ENCODE assay signal across 9 cellular contexts in genomic region chr13:112859817-112860190, GRCh38.
DNase-seq lines count a peak whose midpoint lies in the region; ATAC-seq and TF ChIP-seq lines count a peak whose summit lies in the region.
"Had no signal": no experiment of that assay in that cellular context is flagged by ENCODE, and none has a peak within 500 bp of the region (broad histone marks: within the 10 kb centered on the region; RNA-seq: fewer than 3 reads in every experiment).

No MANE protein-coding gene starts in this region.

- DNase-seq in GM13976 (ENCODE audit: low spot score) (peak; percentile 59), amniotic epithelial cell (ENCODE audit: low read depth) (peak; percentile 57), myocyte (ENCODE audit: low read depth) (peak; percentile 27), NCI-H1694 (lab: John Stamatoyannopoulos, UW) (no peak), NCI-H1105 treated with DMSO at 0.1 percent for 48 hours (lab: John Stamatoyannopoulos, UW) (no peak), D341Med (ENCODE audit: low spot score) (no peak)
- DNase-seq in naive thymus-derived CD8-positive, alpha-beta T cell, result no peak

- no peaks in the 10 kb centered on the region for H3K4me1 Mint-ChIP-seq in naive thymus-derived CD8-positive, alpha-beta T cell

- TF ChIP-seq CTCF in GM13976 (IDR thresholded peaks at IDR 0.05; ENCODE audit: borderline replicate concordance, control extremely low read depth, extremely low read depth, insufficient read depth, missing control alignments), result no peak

- H3K36me3 Mint-ChIP-seq in naive thymus-derived CD8-positive, alpha-beta T cell, result peaks cover 0 to 59% (median 35%) of the 10 kb centered on the region in 3 donors

- POLR2A ChIA-PET in naive thymus-derived CD8-positive, alpha-beta T cell (lab: Charles Lee), result no interaction called here

- no peak overlapping the region for H3K4me3 Mint-ChIP-seq in naive thymus-derived CD8-positive, alpha-beta T cell
- H3K4me3 Mint-ChIP-seq: stimulated activated naive CD8-positive, alpha-beta T cell treated with anti-CD3 and anti-CD28 coated beads, Interleukin-15, Interleukin-2, amounts not matched to agents 100 ng/mL and 50 ng/mL, for 24 hours had no signal

- no peak overlapping the region for H3K27ac Mint-ChIP-seq in naive thymus-derived CD8-positive, alpha-beta T cell
- H3K27ac Mint-ChIP-seq: stimulated activated naive CD8-positive, alpha-beta T cell treated with anti-CD3 and anti-CD28 coated beads, Interleukin-15, Interleukin-2, amounts not matched to agents 100 ng/mL and 50 ng/mL, for 24 hours had no signal

- ATAC-seq in HG02623 (IDR thresholded peaks at IDR 0.05; ENCODE audit: unreplicated experiment), result peak; percentile 75
- no peak for ATAC-seq in naive thymus-derived CD8-positive, alpha-beta T cell

- in situ Hi-C loops in GM13976 (cut with MboI; ENCODE audit: low sequenced_read_pairs, unreplicated experiment), result no loop called here

- H3K27me3 Mint-ChIP-seq in naive thymus-derived CD8-positive, alpha-beta T cell, result no peaks in the 10 kb centered on the region
- H3K27me3 Mint-ChIP-seq: stimulated activated naive CD8-positive, alpha-beta T cell treated with anti-CD3 and anti-CD28 coated beads, Interleukin-15, Interleukin-2, amounts not matched to agents 100 ng/mL and 50 ng/mL, for 24 hours had no signal

- no peaks in the 10 kb centered on the region for H3K9me3 Mint-ChIP-seq in naive thymus-derived CD8-positive, alpha-beta T cell
- H3K9me3 Mint-ChIP-seq: stimulated activated naive CD8-positive, alpha-beta T cell treated with anti-CD3 and anti-CD28 coated beads, Interleukin-15, Interleukin-2, amounts not matched to agents 100 ng/mL and 50 ng/mL, for 24 hours had no signal

Comparison
In these comparisons a context has a peak if more than half of its experiments do, and no peak if none do; other contexts are left out.
1. DNase-seq: peak in GM13976 (single experiment), amniotic epithelial cell (single experiment) and myocyte (single experiment); none in NCI-H1694 (single experiment), NCI-H1105 treated with DMSO at 0.1 percent for 48 hours (single experiment), naive thymus-derived CD8-positive, alpha-beta T cell (0 of 10) and D341Med (single experiment).